ENCODE assay signal across 25 cellular contexts in the genomic region with DNA sequence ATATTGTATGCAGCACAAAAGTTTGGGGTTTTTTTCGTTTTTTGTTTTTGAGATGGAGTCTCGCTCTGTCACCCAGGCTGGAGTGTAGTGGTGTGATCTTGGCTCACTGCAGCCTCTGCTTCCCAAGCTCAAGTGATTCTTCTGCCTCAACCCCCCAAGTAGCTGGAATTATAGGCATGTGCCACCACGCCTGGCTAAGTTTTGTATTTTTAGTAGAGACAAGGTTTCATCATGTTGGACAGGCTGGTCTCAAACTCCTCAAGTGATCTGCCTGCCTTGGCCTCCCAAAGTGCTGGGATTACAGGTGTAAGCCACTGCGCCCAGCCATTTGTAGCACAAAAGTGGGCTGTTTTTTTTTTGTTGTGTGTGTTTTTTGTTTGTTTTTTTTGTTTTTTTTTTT. TPM values are rescaled to one million over a fixed set of nuclear protein-coding genes. Genes with fewer than 3 reads are reported as not detected.
"Had no signal": no experiment of that assay in that cellular context is flagged by ENCODE, and none has a peak within 500 bp of the region (broad histone marks: within the 10 kb centered on the region; RNA-seq: fewer than 3 reads in every experiment).

No MANE protein-coding gene starts in this region.

RNA-seq across cellular contexts. Expression of a gene that starts 37.1 kb away (rescaled TPM):
- total RNA-seq: naive thymus-derived CD4-positive, alpha-beta T cell; naive thymus-derived CD8-positive, alpha-beta T cell; natural killer cell; natural killer cell treated with Interleukin-12 subunit alpha and Interleukin-12 subunit beta and Interleukin-15 and Interleukin-18, amount 100 ng/mL, for 72 hours; neural crest cell; occipital lobe; omental fat pad; osteocyte; ovary; pancreas; posterior vena cava; progenitor cell of endocrine pancreas; psoas muscle; pulmonary artery endothelial cell; renal cortical epithelial cell; right atrium auricular region; right cardiac atrium; right lobe of liver; sciatic nerve; sigmoid colon; skeletal muscle tissue; smooth muscle cell; spleen had no signal
- polyA plus RNA-seq: naive thymus-derived CD4-positive, alpha-beta T cell; naive thymus-derived CD8-positive, alpha-beta T cell; neural cell; ovary; right cardiac atrium; sigmoid colon; small intestine; smooth muscle cell had no signal
